ENCODE assay signal across 20 cellular contexts in the genomic region with DNA sequence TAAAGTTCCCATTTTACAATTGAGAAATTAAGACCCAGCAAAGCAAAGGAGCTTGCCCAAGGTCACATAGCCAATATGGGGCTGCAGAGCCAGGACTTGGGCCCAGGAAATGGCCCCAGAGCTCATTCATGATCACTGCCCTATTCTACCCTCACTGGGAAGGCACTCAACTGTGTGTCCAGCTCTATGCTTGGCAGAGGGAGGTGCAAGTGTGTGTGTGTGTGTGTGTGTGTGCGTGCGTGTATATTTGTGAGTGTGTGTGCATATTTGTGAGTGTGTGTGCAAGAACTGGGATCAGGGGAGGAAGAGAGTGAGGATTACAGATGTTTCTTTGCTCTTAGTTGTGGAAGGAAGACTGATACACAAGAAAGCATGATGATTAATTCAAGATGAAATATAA.
"Had no signal": no experiment of that assay in that cellular context is flagged by ENCODE, and none has a peak within 500 bp of the region (broad histone marks: within the 10 kb centered on the region; RNA-seq: fewer than 3 reads in every experiment).

No MANE protein-coding gene starts in this region.

- H3K9me3 Mint-ChIP-seq: dendritic cell treated with granulocyte-macrophage colony-stimulating factor and Interleukin-4, amounts not matched to agents 40 ng/mL and 50 ng/mL, for 4 days; effector memory CD8-positive, alpha-beta T cell; mesothelial cell of epicardium had no signal

- H3K4me1 ChIP-seq: colonic mucosa, esophagus muscularis mucosa, foreskin keratinocyte, gastroesophageal sphincter, heart left ventricle, left lung, lower lobe of right lung had no signal

- H3K9me3 ChIP-seq: colonic mucosa, esophagus muscularis mucosa, gastroesophageal sphincter, heart left ventricle, left lung, lower lobe of right lung, mucosa of descending colon had no signal

- H3K4me1 Mint-ChIP-seq: immature natural killer cell, naive B cell had no signal

- H3K27ac Mint-ChIP-seq: dendritic cell treated with granulocyte-macrophage colony-stimulating factor and Interleukin-4, amounts not matched to agents 40 ng/mL and 50 ng/mL, for 4 days; effector memory CD8-positive, alpha-beta T cell; immature natural killer cell; mesothelial cell of epicardium; naive B cell had no signal

- DNase-seq: colonic mucosa; cortex of kidney; effector CD8-positive, alpha-beta T cell; effector memory CD8-positive, alpha-beta T cell; foreskin keratinocyte; heart left ventricle; hypothalamus; immature natural killer cell; left cardiac atrium; left lung; left ventricle myocardium superior; lower lobe of right lung; mesenchymal stem cell; mucosa of descending colon; naive B cell had no signal

- H3K27ac ChIP-seq: colonic mucosa, esophagus muscularis mucosa, foreskin keratinocyte, gastroesophageal sphincter, heart left ventricle, hepatocyte, left lung, lower lobe of right lung had no signal

- H3K36me3 ChIP-seq: colonic mucosa, esophagus muscularis mucosa, gastroesophageal sphincter, heart left ventricle, left lung, lower lobe of right lung had no signal

- H3K4me3 ChIP-seq: colonic mucosa, esophagus muscularis mucosa, gastroesophageal sphincter, heart left ventricle, hepatocyte, left lung, lower lobe of right lung, mucosa of descending colon had no signal

- H3K27me3 ChIP-seq: colonic mucosa, hepatocyte had no signal

- H3K36me3 Mint-ChIP-seq: immature natural killer cell, mesothelial cell of epicardium, naive B cell had no signal

- H3K4me3 Mint-ChIP-seq: dendritic cell treated with granulocyte-macrophage colony-stimulating factor and Interleukin-4, amounts not matched to agents 40 ng/mL and 50 ng/mL, for 4 days; effector memory CD8-positive, alpha-beta T cell; immature natural killer cell; mesothelial cell of epicardium; naive B cell had no signal
